In genomic region chrX:2630935-2631742, GRCh38 we compare ENCODE assay signal across 8 cellular contexts. TPM values are rescaled to one million over a fixed set of nuclear protein-coding genes. Genes with fewer than 3 reads are reported as not detected.
DNase-seq lines count a peak whose midpoint lies in the region; ATAC-seq and TF ChIP-seq lines count a peak whose summit lies in the region.
"Not testable (repeated sequence)": the region's sequence is repeated elsewhere in the genome, so short reads cannot be mapped to it uniquely, and the experiment has no call there.

No MANE protein-coding gene starts in this region.

- not testable (repeated sequence) for H3K4me2 ChIP-seq in KMS-11; SU-DHL-6 (ENCODE audit: low read depth, low read length, poor library complexity, severe bottlenecking)

- H3K4me1 Mint-ChIP-seq in CD4-positive, alpha-beta memory T cell: peaks cover 31 to 53% (median 39%) of the 10 kb centered on the region in 4 donors
- peaks cover 56% of the 10 kb centered on the region for H3K4me1 Mint-ChIP-seq in activated CD8-positive, alpha-beta memory T cell treated with anti-CD3 and anti-CD28 coated beads, Interleukin-2, amount 10 ng/mL, durations not matched to agents 7 days and 5 days
- peaks cover 42% of the 10 kb centered on the region for H3K4me1 Mint-ChIP-seq in activated naive CD8-positive, alpha-beta T cell treated with anti-CD3 and anti-CD28 coated beads, Interleukin-2, amount 10 ng/mL, durations not matched to agents 7 days and 5 days
- H3K4me1 Mint-ChIP-seq in type B pancreatic cell (ENCODE audit: unreplicated experiment): not testable (repeated sequence)

- peaks cover 6 to 56% (median 46%) of the 10 kb centered on the region in 8 donors for H3K9me3 Mint-ChIP-seq in CD4-positive, alpha-beta memory T cell
- peaks cover 38% of the 10 kb centered on the region for H3K9me3 Mint-ChIP-seq in activated CD8-positive, alpha-beta memory T cell treated with anti-CD3 and anti-CD28 coated beads, Interleukin-2, amount 10 ng/mL, durations not matched to agents 7 days and 5 days (ENCODE audit: low read depth)
- peaks cover 41% of the 10 kb centered on the region for H3K9me3 Mint-ChIP-seq in activated naive CD8-positive, alpha-beta T cell treated with anti-CD3 and anti-CD28 coated beads, Interleukin-2, amount 10 ng/mL, durations not matched to agents 7 days and 5 days
- H3K9me3 Mint-ChIP-seq in type B pancreatic cell: peaks cover 25% of the 10 kb centered on the region

- WGBS in esophagus squamous epithelium, 2 donors: 69 to 80% methylated on average over 6 of the region's 6 CpGs

- H3K9ac ChIP-seq in KMS-11; SU-DHL-6 (ENCODE audit: low read length): not testable (repeated sequence)

- not testable (repeated sequence) for ATAC-seq in activated CD8-positive, alpha-beta memory T cell treated with anti-CD3 and anti-CD28 coated beads, Interleukin-2, amount 10 ng/mL, durations not matched to agents 7 days and 5 days; activated naive CD8-positive, alpha-beta T cell treated with anti-CD3 and anti-CD28 coated beads, Interleukin-2, amount 10 ng/mL, durations not matched to agents 7 days and 5 days (ENCODE audit: low read depth)

- not testable (repeated sequence) for H3K27me3 Mint-ChIP-seq in CD4-positive, alpha-beta memory T cell; activated CD8-positive, alpha-beta memory T cell treated with anti-CD3 and anti-CD28 coated beads, Interleukin-2, amount 10 ng/mL, durations not matched to agents 7 days and 5 days; activated naive CD8-positive, alpha-beta T cell treated with anti-CD3 and anti-CD28 coated beads, Interleukin-2, amount 10 ng/mL, durations not matched to agents 7 days and 5 days; type B pancreatic cell

- H3K27ac Mint-ChIP-seq in CD4-positive, alpha-beta memory T cell: peak overlapping the region; percentile 92 to 99 (median 99)
- H3K27ac Mint-ChIP-seq in activated CD8-positive, alpha-beta memory T cell treated with anti-CD3 and anti-CD28 coated beads, Interleukin-2, amount 10 ng/mL, durations not matched to agents 7 days and 5 days: peak overlapping the region; percentile 93
- peak overlapping the region; percentile 93 for H3K27ac Mint-ChIP-seq in activated naive CD8-positive, alpha-beta T cell treated with anti-CD3 and anti-CD28 coated beads, Interleukin-2, amount 10 ng/mL, durations not matched to agents 7 days and 5 days
- peak overlapping the region; percentile 50 for H3K27ac Mint-ChIP-seq in type B pancreatic cell

- H3K9me2 ChIP-seq in SU-DHL-6 (replicated peaks; ENCODE audit: insufficient read depth, low read length): not testable (repeated sequence)

- H3K4me1 ChIP-seq in CD4-positive, alpha-beta memory T cell (ENCODE audit: insufficient read depth, low read length): peaks cover 19% of the 10 kb centered on the region
- H3K4me1 ChIP-seq in KMS-11 (ENCODE audit: low read depth, poor library complexity, severe bottlenecking); esophagus squamous epithelium: not testable (repeated sequence)

- H3K79me2 ChIP-seq in KMS-11 (ENCODE audit: insufficient read depth, low read depth); SU-DHL-6 (ENCODE audit: insufficient read depth, low read length): not testable (repeated sequence)

- CTCF ChIA-PET in CD4-positive, alpha-beta memory T cell (lab: Charles Lee; ENCODE audit: partially characterized antibody); activated CD8-positive, alpha-beta memory T cell treated with anti-CD3 and anti-CD28 coated beads, Interleukin-2, amount 10 ng/mL, durations not matched to agents 7 days and 5 days (lab: Charles Lee): not testable (repeated sequence)

- H3F3A ChIP-seq in SU-DHL-6 (ENCODE audit: insufficient read depth): peaks cover 40% of the 10 kb centered on the region

- H3K27ac ChIP-seq in CD4-positive, alpha-beta memory T cell (ENCODE audit: low read depth, low read length): peak overlapping the region; percentile 27
- H3K27ac ChIP-seq in KMS-11 (peak overlapping the region; percentile 63), SU-DHL-6 (ENCODE audit: low read depth, low read length) (peak overlapping the region; percentile 82), esophagus squamous epithelium (peak overlapping the region; percentile 48 to 63 (median 50))

- peak in 3 of 5 donors; percentile 86 to 89 (median 87) for DNase-seq in CD4-positive, alpha-beta memory T cell
- peak; percentile 65 for DNase-seq in activated CD8-positive, alpha-beta memory T cell treated with anti-CD3 and anti-CD28 coated beads, Interleukin-2, amount 10 ng/mL, durations not matched to agents 7 days and 5 days
- not testable (repeated sequence) for DNase-seq in activated naive CD8-positive, alpha-beta T cell treated with anti-CD3 and anti-CD28 coated beads, Interleukin-2, amount 10 ng/mL, durations not matched to agents 7 days and 5 days; esophagus squamous epithelium (lab: John Stamatoyannopoulos, UW); type B pancreatic cell (ENCODE audit: extremely low spot score, unreplicated experiment)
- DNase-seq in pons (ENCODE audit: low spot score): peak; percentile 66

- POLR2A ChIA-PET in CD4-positive, alpha-beta memory T cell (lab: Charles Lee; ENCODE audit: partially characterized antibody); activated naive CD8-positive, alpha-beta T cell treated with anti-CD3 and anti-CD28 coated beads, Interleukin-2, amount 10 ng/mL, durations not matched to agents 7 days and 5 days (lab: Charles Lee): not testable (repeated sequence)

- H3K36me3 ChIP-seq in CD4-positive, alpha-beta memory T cell (ENCODE audit: insufficient read depth, low read length); KMS-11 (ENCODE audit: insufficient read depth); SU-DHL-6 (ENCODE audit: low read length): not testable (repeated sequence)
- H3K36me3 ChIP-seq in esophagus squamous epithelium: peaks cover 0 to 43% (median 3%) of the 10 kb centered on the region in 3 donors

- TF ChIP-seq CTCF in KMS-11 (conservative IDR thresholded peaks at IDR 0.05; ENCODE audit: low read depth, low read length); SU-DHL-6 (IDR thresholded peaks at IDR 0.05; ENCODE audit: insufficient read depth, low read length, poor library complexity, severe bottlenecking); esophagus squamous epithelium (IDR thresholded peaks at IDR 0.05); type B pancreatic cell (conservative IDR thresholded peaks at IDR 0.05): not testable (repeated sequence)

- not testable (repeated sequence) for H3K27me3 ChIP-seq in CD4-positive, alpha-beta memory T cell (ENCODE audit: insufficient read depth, low read length); KMS-11 (ENCODE audit: insufficient read depth, low read depth); SU-DHL-6 (ENCODE audit: low read length); esophagus squamous epithelium

- peaks cover 46 to 51% of the 10 kb centered on the region in 2 donors for H3K36me3 Mint-ChIP-seq in CD4-positive, alpha-beta memory T cell
- H3K36me3 Mint-ChIP-seq in activated CD8-positive, alpha-beta memory T cell treated with anti-CD3 and anti-CD28 coated beads, Interleukin-2, amount 10 ng/mL, durations not matched to agents 7 days and 5 days: peaks cover 67% of the 10 kb centered on the region
- H3K36me3 Mint-ChIP-seq in activated naive CD8-positive, alpha-beta T cell treated with anti-CD3 and anti-CD28 coated beads, Interleukin-2, amount 10 ng/mL, durations not matched to agents 7 days and 5 days: peaks cover 63% of the 10 kb centered on the region
- peaks cover 67% of the 10 kb centered on the region for H3K36me3 Mint-ChIP-seq in type B pancreatic cell

- TF ChIP-seq POLR2A in esophagus squamous epithelium (IDR thresholded peaks at IDR 0.05): not testable (repeated sequence)

- peak overlapping the region; percentile 52 for H2AFZ ChIP-seq in KMS-11 (ENCODE audit: low read depth)
- H2AFZ ChIP-seq in SU-DHL-6 (ENCODE audit: low read depth, low read length, severe bottlenecking): peak overlapping the region; percentile 74

- intact Hi-C loops in CD4-positive, alpha-beta memory T cell (cut with micrococcal nuclease): loop anchor here (1.0 kb wide), 4 partner anchors 60 to 1178 kb away; partner anchors contain the start of gene CD99
- intact Hi-C loops in esophagus squamous epithelium (cut with DNase I): not testable (repeated sequence)

- peak overlapping the region in 1 of 2 donors; percentile 25 for H3K4me3 ChIP-seq in CD4-positive, alpha-beta memory T cell (ENCODE audit: low read length in 2 of 2)
- not testable (repeated sequence) for H3K4me3 ChIP-seq in KMS-11 (IDR thresholded peaks at IDR 0.05; ENCODE audit: insufficient read depth, low read depth, low read length); SU-DHL-6 (ENCODE audit: insufficient read depth, low read length, poor library complexity, severe bottlenecking); esophagus squamous epithelium

- H4K20me1 ChIP-seq in KMS-11 (ENCODE audit: insufficient read depth); SU-DHL-6 (ENCODE audit: low read depth, low read length): not testable (repeated sequence)

- peak overlapping the region; percentile 75 to 87 (median 83) for H3K4me3 Mint-ChIP-seq in CD4-positive, alpha-beta memory T cell
- peak overlapping the region; percentile 46 for H3K4me3 Mint-ChIP-seq in activated CD8-positive, alpha-beta memory T cell treated with anti-CD3 and anti-CD28 coated beads, Interleukin-2, amount 10 ng/mL, durations not matched to agents 7 days and 5 days
- peak overlapping the region; percentile 9 for H3K4me3 Mint-ChIP-seq in activated naive CD8-positive, alpha-beta T cell treated with anti-CD3 and anti-CD28 coated beads, Interleukin-2, amount 10 ng/mL, durations not matched to agents 7 days and 5 days
- peak overlapping the region; percentile 5 for H3K4me3 Mint-ChIP-seq in type B pancreatic cell

- H3K9me3 ChIP-seq in CD4-positive, alpha-beta memory T cell (ENCODE audit: control insufficient read depth in 1 of 2, low read length in 2 of 2); SU-DHL-6 (ENCODE audit: insufficient read depth, low read length); esophagus squamous epithelium: not testable (repeated sequence)

RNA-seq across cellular contexts. Expression of gene CD99, which starts 60.0 kb away (rescaled TPM):
- total RNA-seq in CD4-positive, alpha-beta memory T cell: 100 to 1,000 TPM; 283 to 289 TPM
- polyA plus RNA-seq in CD4-positive, alpha-beta memory T cell: 100 to 1,000 TPM; 388 to 400 TPM
- 100 to 1,000 TPM; 259 to 286 TPM for total RNA-seq in activated CD8-positive, alpha-beta memory T cell treated with anti-CD3 and anti-CD28 coated beads, Interleukin-2, amount 10 ng/mL, durations not matched to agents 7 days and 5 days
- 100 to 1,000 TPM; 255 to 256 TPM for total RNA-seq in activated naive CD8-positive, alpha-beta T cell treated with anti-CD3 and anti-CD28 coated beads, Interleukin-2, amount 10 ng/mL, durations not matched to agents 7 days and 5 days
- total RNA-seq in esophagus squamous epithelium (100 to 1,000 TPM in 3 of 4 donors, 10 to 100 TPM in 1; 79.9 to 251 (median 162) TPM), type B pancreatic cell (ENCODE audit: low replicate concordance) (292 and 372 TPM in 2 replicates)

Comparison
In these comparisons a context has a peak if more than half of its experiments do, and no peak if none do; other contexts are left out.
1. H3K27ac ChIP-seq: peak in every context shown above with its lines; median percentile 82 in SU-DHL-6; 63 in KMS-11; 50 in esophagus squamous epithelium; 27 in CD4-positive, alpha-beta memory T cell.
2. H3K4me3 Mint-ChIP-seq: peak in every context shown above with its lines; median percentile 83 in CD4-positive, alpha-beta memory T cell; 46 in activated CD8-positive, alpha-beta memory T cell treated with anti-CD3 and anti-CD28 coated beads, Interleukin-2, amount 10 ng/mL, durations not matched to agents 7 days and 5 days; 9 in activated naive CD8-positive, alpha-beta T cell treated with anti-CD3 and anti-CD28 coated beads, Interleukin-2, amount 10 ng/mL, durations not matched to agents 7 days and 5 days; 5 in type B pancreatic cell.